ENCODE assay signal across 8 cellular contexts in genomic region chr17:38729368-38729885, GRCh38. TPM values are rescaled to one million over a fixed set of nuclear protein-coding genes. Genes with fewer than 3 reads are reported as not detected.
DNase-seq lines count a peak whose midpoint lies in the region; ATAC-seq and TF ChIP-seq lines count a peak whose summit lies in the region.

No MANE protein-coding gene starts in this region.

- peak overlapping the region; percentile 80 for H3K27ac ChIP-seq in CD4-positive, alpha-beta T cell (ENCODE audit: low read depth, low read length)
- H3K27ac ChIP-seq in OCI-LY7 (ENCODE audit: low read depth, low read length, poor library complexity, severe bottlenecking) (peak overlapping the region; percentile 2), endodermal cell (ENCODE audit: low read depth, low read length) (no peak overlapping the region), osteoblast (ENCODE audit: low read depth, low read length) (no peak overlapping the region)

- CTCF ChIA-PET in CD4-positive, alpha-beta T cell (lab: Charles Lee): interaction anchor here (1.2 to 2.0 kb wide), 5 partner anchors 10 to 53 kb away, joined by 3 to 7 read pairs (median 5); partner anchors contain the start of gene MLLT6
- CTCF ChIA-PET in OCI-LY7 (lab: Charles Lee; ENCODE audit: unreplicated experiment) (interaction anchor here (1.2 kb wide), 1 partner anchor 23 kb away, joined by 4 read pairs; no protein-coding TSS in a partner anchor), HEK293T (lab: Yijun Ruan, JAX) (interaction anchor here (0.6 to 1.4 kb wide), 2 partner anchors 19 to 52 kb away, joined by 3 to 6 read pairs; partner anchors contain the start of gene PCGF2)

- intact Hi-C loops in CD4-positive, alpha-beta T cell (cut with DNase I, micrococcal nuclease): loop anchor here in 1 of 2 experiments (2.0 kb wide), 1 partner anchor 23 kb away; the partner anchor contains the start of gene PSMB3
- intact Hi-C loops in OCI-LY7 (cut with micrococcal nuclease; ENCODE audit: unreplicated experiment): no loop called here

- H2AFZ ChIP-seq in OCI-LY7 (ENCODE audit: low read length): no peak overlapping the region
- H2AFZ ChIP-seq in osteoblast (ENCODE audit: low read length): no peak overlapping the region

- H3K4me2 ChIP-seq in OCI-LY7 (ENCODE audit: low read length): peak overlapping the region; percentile 69
- H3K4me2 ChIP-seq in osteoblast (ENCODE audit: insufficient read depth, low read length): peak overlapping the region; percentile 78

- H3K36me3 ChIP-seq in OCI-LY7 (ENCODE audit: insufficient read depth, low read length): peaks cover 35% of the 10 kb centered on the region
- H3K36me3 ChIP-seq in endodermal cell (ENCODE audit: control insufficient read depth, insufficient read depth, low read length): peaks cover 24% of the 10 kb centered on the region
- H3K36me3 ChIP-seq in osteoblast (ENCODE audit: insufficient read depth, low read length): peaks cover 18% of the 10 kb centered on the region

- peak overlapping the region; percentile 87 for H3K4me3 Mint-ChIP-seq in CD4-positive, alpha-beta T cell
- H3K4me3 Mint-ChIP-seq in endodermal cell: peak overlapping the region; percentile 59

- H3K9me2 ChIP-seq in OCI-LY7 (ENCODE audit: insufficient read depth, low read length): no peaks in the 10 kb centered on the region

- H3K9me3 Mint-ChIP-seq in CD4-positive, alpha-beta T cell: no peaks in the 10 kb centered on the region
- no peaks in the 10 kb centered on the region for H3K9me3 Mint-ChIP-seq in endodermal cell

- no TSS peak for BruUV-seq in OCI-LY7 (replicated peaks; lab: Mats Ljungman, UMichigan)

- 51 to 52% methylated on average over 12 to 14 of the region's 14 CpGs for WGBS in endodermal cell (ENCODE audit: insufficient coverage in 1 of 2, insufficient read length in 1 of 2), 2 experiments

- no peaks in the 10 kb centered on the region for H3K27me3 ChIP-seq in CD4-positive, alpha-beta T cell (ENCODE audit: control insufficient read depth, insufficient read depth, low read length)
- no peaks in the 10 kb centered on the region for H3K27me3 ChIP-seq in endodermal cell (ENCODE audit: control insufficient read depth, insufficient read depth, low read length, poor library complexity, severe bottlenecking)
- H3K27me3 ChIP-seq in osteoblast (ENCODE audit: insufficient read depth, low read length): no peaks in the 10 kb centered on the region

- H3K9ac ChIP-seq in endodermal cell (ENCODE audit: extremely low read depth, low read length, poor library complexity, severe bottlenecking): peak overlapping the region; percentile 63

- H3K79me2 ChIP-seq in OCI-LY7 (ENCODE audit: insufficient read depth, low read depth, low read length) (no peaks in the 10 kb centered on the region), osteoblast (ENCODE audit: insufficient read depth, low read length) (peaks cover 30% of the 10 kb centered on the region)

- peaks cover 83% of the 10 kb centered on the region for H3K4me1 Mint-ChIP-seq in CD4-positive, alpha-beta T cell (ENCODE audit: low read depth)
- peaks cover 11% of the 10 kb centered on the region for H3K4me1 Mint-ChIP-seq in endodermal cell

- no peaks in the 10 kb centered on the region for H3K27me3 Mint-ChIP-seq in CD4-positive, alpha-beta T cell
- peaks cover 4% of the 10 kb centered on the region for H3K27me3 Mint-ChIP-seq in endodermal cell (ENCODE audit: insufficient read depth)

- H3K4me3 ChIP-seq in OCI-LY7 (ENCODE audit: low read depth, low read length, poor library complexity, severe bottlenecking) (peak overlapping the region; percentile 65), endodermal cell (ENCODE audit: low read length) (peak overlapping the region; percentile 78), osteoblast (ENCODE audit: insufficient read depth, low read length) (peak overlapping the region; percentile 92)

- no peak for ATAC-seq in CD4-positive, alpha-beta T cell (ENCODE audit: poor library complexity)
- ATAC-seq in HG03108 (IDR thresholded peaks at IDR 0.05; ENCODE audit: unreplicated experiment): no peak

- H4K20me1 ChIP-seq in OCI-LY7 (ENCODE audit: insufficient read depth, low read length) (peaks cover 12% of the 10 kb centered on the region; the same call in 1 of the 2 replicates), osteoblast (ENCODE audit: insufficient read depth, low read length) (peaks cover 24% of the 10 kb centered on the region)

- peak overlapping the region; percentile 89 for H3K27ac Mint-ChIP-seq in CD4-positive, alpha-beta T cell
- peak overlapping the region; percentile 52 for H3K27ac Mint-ChIP-seq in endodermal cell

- POLR2A ChIA-PET in CD4-positive, alpha-beta T cell (lab: Charles Lee): interaction anchor here (0.7 to 3.6 kb wide), 7 partner anchors 12 to 238 kb away, joined by 3 to 180 read pairs (median 19); partner anchors contain the start of genes EPOP, FBXO47, MLLT6 and PSMB3
- POLR2A ChIA-PET in OCI-LY7 (lab: Charles Lee) (no interaction called here), HEK293T (lab: Yijun Ruan, JAX) (interaction anchor here (1.2 to 2.7 kb wide), 3 partner anchors 23 to 124 kb away, joined by 5 to 9 read pairs (median 5); partner anchors contain the start of genes MLLT6 and RPL23)

- peaks cover 21% of the 10 kb centered on the region for H3K36me3 Mint-ChIP-seq in CD4-positive, alpha-beta T cell (ENCODE audit: low read depth)
- peaks cover 23% of the 10 kb centered on the region for H3K36me3 Mint-ChIP-seq in endodermal cell (ENCODE audit: low read depth)

- TF ChIP-seq CTCF in CD4-positive, alpha-beta T cell (IDR thresholded peaks at IDR 0.05): no peak
- no peak for TF ChIP-seq CTCF in OCI-LY7 (conservative IDR thresholded peaks at IDR 0.05; ENCODE audit: low read length)
- no peak for TF ChIP-seq CTCF in endodermal cell (conservative IDR thresholded peaks at IDR 0.05)
- TF ChIP-seq CTCF in osteoblast (IDR thresholded peaks at IDR 0.05; ENCODE audit: extremely low read depth, low read depth, low read length): no peak

- no peaks in the 10 kb centered on the region for H3K9me3 ChIP-seq in CD4-positive, alpha-beta T cell (ENCODE audit: control insufficient read depth, low read length)
- H3K9me3 ChIP-seq in OCI-LY7 (ENCODE audit: low read length) (no peaks in the 10 kb centered on the region), endodermal cell (ENCODE audit: control insufficient read depth, low read length) (no peaks in the 10 kb centered on the region), osteoblast (ENCODE audit: low read depth, low read length) (no peaks in the 10 kb centered on the region)

- DNase-seq in CD4-positive, alpha-beta T cell: no peak
- DNase-seq in OCI-LY7 (ENCODE audit: low spot score): no peak
- DNase-seq in endodermal cell: no peak
- no peak for DNase-seq in osteoblast (ENCODE audit: insufficient read length, low spot score, missing footprints)
- no peak for DNase-seq in anterior cingulate cortex (lab: John Stamatoyannopoulos, UW)
- no peak for DNase-seq in stimulated activated CD4-positive, alpha-beta T cell treated with anti-CD3 and anti-CD28 coated beads, Interleukin-4, amount 100 ng/mL, for 4 hours
- no peak for DNase-seq in HEK293T (ENCODE audit: extremely low spot score)

- H3K4me1 ChIP-seq in OCI-LY7 (ENCODE audit: insufficient read depth, low read length, poor library complexity, severe bottlenecking) (peaks cover 74% of the 10 kb centered on the region), endodermal cell (ENCODE audit: control insufficient read depth, insufficient read depth, low read length) (peaks cover 3% of the 10 kb centered on the region), osteoblast (ENCODE audit: insufficient read depth, low read length) (peaks cover 10% of the 10 kb centered on the region)

TF ChIP-seq in HEK293T, 16 proteins besides CTCF, POLR2A, EP300 and RAD21:
- TF ChIP-seq PKNOX1 (IDR thresholded peaks at IDR 0.05) (no peak), L3MBTL2 (conservative IDR thresholded peaks at IDR 0.05) (no peak), ZNF384 (IDR thresholded peaks at IDR 0.05) (no peak), FOXA1 (IDR thresholded peaks at IDR 0.05) (no peak)

RNA-seq across cellular contexts. Expression of gene CISD3, which starts 0.7 kb away (rescaled TPM):
- 1 to 10 TPM; 4.7 to 5.7 TPM for total RNA-seq in CD4-positive, alpha-beta T cell
- 11.4 and 13.4 TPM in 2 replicates for total RNA-seq in OCI-LY7 (2014; rRNA removed; shearing (Covaris generic))
- total RNA-seq in OCI-LY7 (2022) (24.9 and 25.1 TPM in 2 replicates), endodermal cell (10 to 100 TPM in 1 of 2 donors, 1 to 10 TPM in 1; 8.9 to 11.2 TPM), osteoblast (3.5 and 3.6 TPM in 2 replicates)
- 5.7 TPM for polyA plus RNA-seq in endodermal cell (2013, experiment 1 of 2)
- polyA plus RNA-seq in endodermal cell (2013, experiment 2 of 2): 6.3 TPM

RNA-seq across cellular contexts. Expression of gene PCGF2, which starts 18.7 kb away (rescaled TPM):
- total RNA-seq in CD4-positive, alpha-beta T cell: not detected
- total RNA-seq in OCI-LY7 (2014; rRNA removed; shearing (Covaris generic)): 8.9 and 12.8 TPM in 2 replicates
- total RNA-seq in OCI-LY7 (2022) (40.0 and 47.3 TPM in 2 replicates), endodermal cell (100 to 1,000 TPM; 101 to 106 TPM), osteoblast (3.3 and 5.0 TPM in 2 replicates)
- polyA plus RNA-seq in endodermal cell (2013, experiment 1 of 2): 83.8 TPM
- polyA plus RNA-seq in endodermal cell (2013, experiment 2 of 2): 72.3 TPM

RNA-seq across cellular contexts. Expression of gene PSMB3, which starts 23.1 kb away (rescaled TPM):
- 10 to 100 TPM; 46.6 to 55.0 TPM for total RNA-seq in CD4-positive, alpha-beta T cell
- total RNA-seq in OCI-LY7 (2014; rRNA removed; shearing (Covaris generic)): 290 and 348 TPM in 2 replicates
- 231 and 246 TPM in 2 replicates for total RNA-seq in OCI-LY7 (2022)
- 100 to 1,000 TPM; 192 to 244 TPM for total RNA-seq in endodermal cell
- polyA plus RNA-seq in endodermal cell (2013, experiment 1 of 2): 230 TPM
- 230 TPM for polyA plus RNA-seq in endodermal cell (2013, experiment 2 of 2)
- 235 and 267 TPM in 2 replicates for total RNA-seq in osteoblast

RNA-seq across cellular contexts. Expression of gene MLLT6, which starts 24.4 kb away (rescaled TPM):
- total RNA-seq in CD4-positive, alpha-beta T cell: 100 to 1,000 TPM; 321 to 324 TPM
- total RNA-seq in OCI-LY7 (2014; rRNA removed; shearing (Covaris generic)): 81.7 and 94.9 TPM in 2 replicates
- total RNA-seq in OCI-LY7 (2022) (174 and 175 TPM in 2 replicates), endodermal cell (100 to 1,000 TPM; 112 to 127 TPM), osteoblast (33.3 and 44.2 TPM in 2 replicates)
- polyA plus RNA-seq in endodermal cell (2013, experiment 1 of 2): 54.4 TPM
- polyA plus RNA-seq in endodermal cell (2013, experiment 2 of 2): 49.1 TPM

RNA-seq across cellular contexts. Expression of gene EPOP, which starts 54.7 kb away (rescaled TPM):
- under 1 TPM; 0.16 to 0.34 TPM for total RNA-seq in CD4-positive, alpha-beta T cell
- 8.3 and 11.8 TPM in 2 replicates for total RNA-seq in OCI-LY7 (2014; rRNA removed; shearing (Covaris generic))
- total RNA-seq in OCI-LY7 (2022) (21.7 and 27.2 TPM in 2 replicates), endodermal cell (1 to 10 TPM; 3.2 to 5.0 TPM), osteoblast (1.2 and 2.2 TPM in 2 replicates)
- polyA plus RNA-seq in endodermal cell (2013, experiment 1 of 2): 13.5 TPM
- 12.8 TPM for polyA plus RNA-seq in endodermal cell (2013, experiment 2 of 2)

Comparison
In these comparisons a context has a peak if more than half of its experiments do, and no peak if none do; other contexts are left out.
1. H3K27ac ChIP-seq: peak in CD4-positive, alpha-beta T cell (single experiment) and OCI-LY7 (single experiment); none in endodermal cell (single experiment) and osteoblast (single experiment).
2. Peak in every context shown above with its lines, with median percentiles within 50 percentile points of each other: H3K4me3 ChIP-seq.